In the genomic region with DNA sequence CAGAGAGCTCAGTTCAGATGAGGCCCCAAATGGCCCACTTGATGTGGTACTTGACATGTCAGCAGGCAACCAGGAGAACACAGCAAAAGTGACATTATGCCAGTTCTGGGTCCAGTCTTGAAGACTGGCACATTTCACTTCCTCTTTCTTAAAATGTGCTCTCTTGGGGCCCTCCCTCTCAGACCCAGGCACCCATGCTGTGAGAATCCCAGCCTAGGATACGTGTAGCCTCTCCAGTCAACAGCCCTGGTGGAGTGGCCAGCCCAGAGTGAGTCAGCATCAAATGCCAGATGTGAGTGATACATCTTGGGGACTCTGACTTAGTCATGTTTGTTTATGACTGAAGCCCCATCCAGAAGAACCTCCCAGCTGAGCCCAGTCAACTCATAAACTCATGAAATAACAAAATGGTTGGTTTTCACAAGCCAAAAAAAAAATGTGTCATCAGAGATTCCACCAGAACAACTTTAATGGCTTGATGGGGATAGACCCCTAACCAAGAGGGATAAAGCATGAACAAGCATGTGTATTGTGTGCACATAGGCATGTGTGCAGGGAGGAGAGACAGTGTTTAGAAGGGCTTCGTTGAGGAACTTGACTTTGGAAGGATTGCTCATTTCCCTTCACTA, we compare ENCODE assay signal across 1 cellular context.
TF ChIP-seq lines count a peak whose summit lies in the region.

No MANE protein-coding gene starts in this region.

TF ChIP-seq in H1, 55 proteins besides CTCF, POLR2A, EP300 and RAD21:
- no peak for TF ChIP-seq RXRA (IDR thresholded peaks at IDR 0.05; ENCODE audit: insufficient read depth, low read depth, low read length)
- no peak for TF ChIP-seq CBX8 (IDR thresholded peaks at IDR 0.05; ENCODE audit: borderline replicate concordance, low read depth, low read length)
- TF ChIP-seq CBX5 (IDR thresholded peaks at IDR 0.05; ENCODE audit: low read depth, low read length), result no peak
